23 cellular contexts compared by ENCODE assay signal in the genomic region with DNA sequence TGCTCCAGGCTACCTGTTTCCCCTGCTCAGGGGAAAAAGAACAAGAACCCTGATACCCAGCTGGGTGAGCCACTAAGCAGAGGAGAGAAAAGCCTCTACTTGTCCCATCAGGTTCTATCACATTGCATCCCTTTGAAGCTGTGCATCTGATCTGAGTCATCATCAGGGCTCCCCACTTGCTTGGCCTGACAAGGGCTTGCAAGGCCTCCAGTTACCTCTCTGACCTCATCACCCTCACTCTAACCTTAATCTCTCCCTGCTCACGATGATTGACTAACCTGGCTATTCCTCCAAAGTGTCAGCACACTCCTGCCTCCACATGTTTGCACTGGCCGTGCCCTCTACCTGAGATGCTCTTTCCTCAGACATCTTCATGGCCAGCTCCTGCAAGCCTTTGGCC.
"Had no signal": no experiment of that assay in that cellular context is flagged by ENCODE, and none has a peak within 500 bp of the region (broad histone marks: within the 10 kb centered on the region; RNA-seq: fewer than 3 reads in every experiment).

No MANE protein-coding gene starts in this region.

- H3K4me3 ChIP-seq: colonic mucosa, gastroesophageal sphincter, heart left ventricle, hepatocyte, ovary, psoas muscle, sigmoid colon, thoracic aorta, tibial nerve, upper lobe of left lung had no signal

- H3K9me3 ChIP-seq: colonic mucosa, gastroesophageal sphincter, heart left ventricle, ovary, psoas muscle, sigmoid colon, thoracic aorta, tibial nerve, upper lobe of left lung had no signal

- H3K36me3 ChIP-seq: colonic mucosa, gastroesophageal sphincter, heart left ventricle, ovary, sigmoid colon, thoracic aorta, tibial nerve, upper lobe of left lung had no signal

- H3K79me2 ChIP-seq: hepatocyte had no signal

- H3K27ac ChIP-seq: colonic mucosa, gastroesophageal sphincter, heart left ventricle, hepatocyte, ovary, psoas muscle, sigmoid colon, thoracic aorta, tibial nerve, upper lobe of left lung had no signal

- DNase-seq: colonic mucosa; effector memory CD4-positive, alpha-beta T cell; erythroblast; foreskin fibroblast; heart left ventricle; kidney; mesenchymal stem cell; midbrain; naive thymus-derived CD4-positive, alpha-beta T cell; occipital lobe; ovary; posterior cingulate gyrus; psoas muscle; right cardiac atrium; sigmoid colon; stimulated activated CD4-positive, alpha-beta T cell treated with anti-CD3 and anti-CD28 coated beads, Interleukin-2, amount 100 ng/mL, for 24 hours; stimulated activated CD4-positive, alpha-beta T cell treated with anti-CD3 and anti-CD28 coated beads, Interleukin-4, amount 100 ng/mL, for 4 hours; stimulated activated naive CD8-positive, alpha-beta T cell treated with anti-CD3 and anti-CD28 coated beads, Interleukin-15, Interleukin-2, amounts not matched to agents 100 U/mL and 50 U/mL, for 24 hours; upper lobe of left lung had no signal

- H3K4me1 ChIP-seq: colonic mucosa, gastroesophageal sphincter, heart left ventricle, psoas muscle, sigmoid colon, tibial nerve, upper lobe of left lung had no signal

- H3K27me3 ChIP-seq: colonic mucosa, ovary, tibial nerve, upper lobe of left lung had no signal

- H3K4me2 ChIP-seq: hepatocyte had no signal
